ENCODE assay signal across 25 cellular contexts in genomic region chr3:86913160-86913559, GRCh38.
"Had no signal": no experiment of that assay in that cellular context is flagged by ENCODE, and none has a peak within 500 bp of the region (broad histone marks: within the 10 kb centered on the region; RNA-seq: fewer than 3 reads in every experiment).

No MANE protein-coding gene starts in this region.

- H3K27me3 ChIP-seq: heart left ventricle, neural progenitor cell, neutrophil, stomach, suprapubic skin, tibial artery, uterus had no signal

- H3K36me3 ChIP-seq: heart left ventricle, left ventricle myocardium inferior, neural progenitor cell, neutrophil, stomach, suprapubic skin, thoracic aorta, tibial artery, uterus had no signal

- H3K9me3 ChIP-seq: heart left ventricle, neutrophil, stomach, suprapubic skin, thoracic aorta, tibial artery, uterus had no signal

- DNase-seq: heart left ventricle; immature natural killer cell; islet precursor cell; left ventricle myocardium inferior; naive thymus-derived CD8-positive, alpha-beta T cell; occipital lobe; retina; right cardiac atrium; stimulated activated CD4-positive, alpha-beta T cell treated with anti-CD3 and anti-CD28 coated beads, Interleukin-12 subunit alpha, Interleukin-12 subunit beta, amount 100 ng/mL, for 4 hours; stimulated activated CD4-positive, alpha-beta T cell treated with anti-CD3 and anti-CD28 coated beads, Interleukin-15, amount 100 ng/mL, for 24 hours; stimulated activated CD4-positive, alpha-beta T cell treated with anti-CD3 and anti-CD28 coated beads, Interleukin-2, amount 100 ng/mL, for 24 hours; stimulated activated CD4-positive, alpha-beta T cell treated with anti-CD3 and anti-CD28 coated beads, Interleukin-4, amount 100 ng/mL, for 1 hour; stimulated activated naive B cell treated with anti-CD40 and anti-IgM and Interleukin-4, amounts not matched to agents 10 μg/mL and 1 μg/mL and 100 μg/mL, for 72 hours; stimulated activated naive CD8-positive, alpha-beta T cell treated with anti-CD3 and anti-CD28 coated beads, Interleukin-15, Interleukin-2, amounts not matched to agents 100 U/mL and 50 U/mL, for 24 hours; stomach; tibial artery; uterus had no signal

- H3K4me3 ChIP-seq: heart left ventricle, left ventricle myocardium inferior, lung, neural progenitor cell, skin epidermis, stomach, suprapubic skin, thoracic aorta, tibial artery, uterus had no signal

- ATAC-seq: heart left ventricle; naive thymus-derived CD8-positive, alpha-beta T cell; right cardiac atrium; sciatic nerve; stimulated activated naive B cell treated with anti-CD40 and anti-IgM and Interleukin-4, amounts not matched to agents 10 μg/mL and 1 μg/mL and 100 μg/mL, for 72 hours; stimulated activated naive CD8-positive, alpha-beta T cell treated with anti-CD3 and anti-CD28 coated beads, Interleukin-15, Interleukin-2, amounts not matched to agents 100 U/mL and 50 U/mL, for 24 hours had no signal

- H3K4me1 ChIP-seq: heart left ventricle, left ventricle myocardium inferior, parathyroid adenoma, stomach, suprapubic skin, tibial artery, uterus had no signal

- H3K27ac ChIP-seq: heart left ventricle, left ventricle myocardium inferior, neural progenitor cell, neutrophil, parathyroid adenoma, skin epidermis, stomach, suprapubic skin, thoracic aorta, tibial artery, uterus had no signal
